24 cellular contexts compared by ENCODE assay signal in the genomic region with DNA sequence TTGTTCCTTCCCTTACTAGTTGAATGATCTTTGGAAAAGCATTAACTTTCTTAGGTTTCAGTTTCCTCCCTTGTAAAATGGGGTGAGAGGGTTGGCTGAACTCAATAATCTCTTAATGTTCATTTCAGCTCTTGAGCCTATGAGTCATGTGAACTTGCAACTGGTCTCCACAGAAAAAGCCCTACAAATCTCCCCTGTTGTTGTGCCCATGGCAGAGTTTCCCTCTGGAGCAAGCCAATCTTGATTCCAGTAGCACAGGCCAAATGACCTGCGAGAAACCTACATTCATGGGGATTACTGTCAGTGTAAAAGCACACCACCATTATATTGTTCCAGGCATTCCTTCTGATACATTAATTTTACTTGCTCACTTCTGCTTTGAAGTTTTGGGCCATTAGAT.
"Had no signal": no experiment of that assay in that cellular context is flagged by ENCODE, and none has a peak within 500 bp of the region (broad histone marks: within the 10 kb centered on the region; RNA-seq: fewer than 3 reads in every experiment).

No MANE protein-coding gene starts in this region.

- H3K4me3 ChIP-seq: esophagus muscularis mucosa, gastrocnemius medialis, heart left ventricle, lower lobe of right lung, neural progenitor cell, tibial artery, vagina had no signal

- H3K27me3 Mint-ChIP-seq: brain had no signal

- H3K27ac ChIP-seq: esophagus muscularis mucosa, gastrocnemius medialis, heart left ventricle, lower lobe of right lung, neural progenitor cell, tibial artery, vagina, VCaP had no signal

- DNase-seq: activated CD4-positive, alpha-beta T cell treated with anti-CD3 and anti-CD28 coated beads for 1 hour; activated CD4-positive, alpha-beta T cell treated with anti-CD3 and anti-CD28 coated beads, Interleukin-2, amount 50 U/mL, for 4 hours; activated naive CD4-positive, alpha-beta T cell treated with Interleukin-2 at 50 U/mL for 16 hours; activated naive CD8-positive, alpha-beta T cell treated with anti-CD3 and anti-CD28 coated beads, Interleukin-2, amount 50 U/mL, for 24 hours; activated T-cell treated with anti-CD3 and anti-CD28 coated beads for 4 hours; cortex of kidney; effector CD4-positive, alpha-beta T cell; gastrocnemius medialis; heart left ventricle; left cardiac atrium; lower lobe of right lung; stimulated activated CD4-positive, alpha-beta T cell treated with anti-CD3 and anti-CD28 coated beads, Interleukin-2, amount 100 ng/mL, for 48 hours; stimulated activated naive B cell treated with anti-CD40 and anti-IgM and Interleukin-4, amounts not matched to agents 10 μg/mL and 1 μg/mL and 100 μg/mL, for 72 hours; T-helper 1 cell; T1000; tibial artery had no signal

- H3K36me3 ChIP-seq: esophagus muscularis mucosa, gastrocnemius medialis, heart left ventricle, lower lobe of right lung, neural progenitor cell, tibial artery, vagina had no signal

- H3K27ac Mint-ChIP-seq: activated naive CD8-positive, alpha-beta T cell treated with anti-CD3 and anti-CD28 coated beads, Interleukin-2, amount 50 U/mL, for 24 hours; activated T-helper 17 cell treated with anti-CD3 and anti-CD28 coated beads, Interleukin-2, amount 50 U/mL, for 72 hours; mesothelial cell of epicardium; neural progenitor cell; stimulated activated naive B cell treated with anti-CD40 and anti-IgM and Interleukin-4, amounts not matched to agents 10 μg/mL and 1 μg/mL and 100 μg/mL, for 72 hours had no signal

- H3K9me3 ChIP-seq: esophagus muscularis mucosa, gastrocnemius medialis, heart left ventricle, lower lobe of right lung, vagina had no signal

- H3K4me1 ChIP-seq: lower lobe of right lung, neural progenitor cell, vagina had no signal

- H3K9me3 Mint-ChIP-seq: activated naive CD8-positive, alpha-beta T cell treated with anti-CD3 and anti-CD28 coated beads, Interleukin-2, amount 50 U/mL, for 24 hours; activated T-helper 17 cell treated with anti-CD3 and anti-CD28 coated beads, Interleukin-2, amount 50 U/mL, for 72 hours; central memory CD8-positive, alpha-beta T cell; stimulated activated naive B cell treated with anti-CD40 and anti-IgM and Interleukin-4, amounts not matched to agents 10 μg/mL and 1 μg/mL and 100 μg/mL, for 72 hours had no signal

- H2AFZ ChIP-seq: neural progenitor cell had no signal

- H3K27me3 ChIP-seq: gastrocnemius medialis, neural progenitor cell, tibial artery, vagina had no signal

- H3K4me3 Mint-ChIP-seq: activated naive CD8-positive, alpha-beta T cell treated with anti-CD3 and anti-CD28 coated beads, Interleukin-2, amount 50 U/mL, for 24 hours; activated T-helper 17 cell treated with anti-CD3 and anti-CD28 coated beads, Interleukin-2, amount 50 U/mL, for 72 hours; brain; central memory CD8-positive, alpha-beta T cell; mesothelial cell of epicardium; neural progenitor cell; stimulated activated naive B cell treated with anti-CD40 and anti-IgM and Interleukin-4, amounts not matched to agents 10 μg/mL and 1 μg/mL and 100 μg/mL, for 72 hours had no signal

- ATAC-seq: activated naive CD8-positive, alpha-beta T cell treated with anti-CD3 and anti-CD28 coated beads, Interleukin-2, amount 50 U/mL, for 24 hours; activated T-helper 17 cell treated with anti-CD3 and anti-CD28 coated beads, Interleukin-2, amount 50 U/mL, for 72 hours; gastrocnemius medialis; heart left ventricle; left cardiac atrium; lower lobe of right lung; stimulated activated naive B cell treated with anti-CD40 and anti-IgM and Interleukin-4, amounts not matched to agents 10 μg/mL and 1 μg/mL and 100 μg/mL, for 72 hours had no signal

- H3K4me1 Mint-ChIP-seq: central memory CD8-positive, alpha-beta T cell had no signal

- H3K4me2 ChIP-seq: neural progenitor cell had no signal

- H3K36me3 Mint-ChIP-seq: brain; mesothelial cell of epicardium; neural progenitor cell; stimulated activated naive B cell treated with anti-CD40 and anti-IgM and Interleukin-4, amounts not matched to agents 10 μg/mL and 1 μg/mL and 100 μg/mL, for 72 hours had no signal

- H3K9ac ChIP-seq: neural progenitor cell had no signal
